ENCODE assay signal across 20 cellular contexts in the genomic region with DNA sequence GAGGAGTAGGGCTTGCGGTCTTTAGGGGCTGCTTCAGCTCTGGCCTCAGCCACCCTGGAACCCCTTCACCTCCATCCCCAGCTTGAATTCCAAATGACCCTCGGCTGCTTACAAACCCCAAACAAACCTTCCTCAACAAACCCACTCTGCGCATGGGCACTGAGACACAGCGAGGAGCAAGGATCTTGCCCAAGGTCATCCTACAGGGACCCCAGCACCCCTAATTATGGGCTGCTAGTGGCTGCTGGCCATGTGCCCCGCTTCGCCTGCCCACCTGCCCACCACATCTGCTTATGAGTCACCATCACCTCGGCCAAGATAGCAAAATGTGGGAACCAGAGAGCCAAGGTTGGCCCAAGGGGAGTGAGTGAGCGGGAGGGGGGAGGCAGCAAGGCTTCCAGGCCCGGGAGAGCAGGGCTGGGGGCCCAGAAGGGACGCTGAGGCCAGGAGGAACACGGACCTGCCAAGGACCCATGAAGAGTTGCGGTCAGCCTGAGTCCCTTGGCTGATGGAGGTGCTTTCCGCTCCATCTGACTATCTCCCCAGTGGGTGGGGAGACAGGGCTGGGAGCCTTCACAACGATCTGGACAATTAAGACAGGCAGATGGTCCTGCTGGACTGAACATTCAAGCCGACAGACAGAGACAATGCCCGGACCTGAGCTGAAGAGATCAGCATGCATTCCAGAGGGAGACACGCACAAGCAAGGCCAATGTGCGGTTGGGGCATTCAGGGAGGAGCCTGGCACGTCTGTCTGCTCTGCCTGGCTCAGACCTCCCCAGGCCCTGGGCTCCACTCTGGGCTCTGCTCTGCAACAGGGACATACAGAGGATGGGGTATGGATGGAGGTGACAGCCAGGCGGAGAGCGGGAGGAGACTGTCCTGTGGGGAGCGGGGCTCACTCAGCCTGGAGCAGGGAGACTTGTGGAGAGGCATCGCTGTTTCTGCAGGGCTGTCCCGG. TPM values are rescaled to one million over a fixed set of nuclear protein-coding genes. Genes with fewer than 3 reads are reported as not detected.
A peak's percentile ranks its signal among the peaks of the same experiment; 100 is the strongest.
DNase-seq lines count a peak whose midpoint lies in the region; ATAC-seq, FAIRE-seq and TF ChIP-seq lines count a peak whose summit lies in the region.
"Had no signal": no experiment of that assay in that cellular context is flagged by ENCODE, and none has a peak within 500 bp of the region (broad histone marks: within the 10 kb centered on the region; RNA-seq: fewer than 3 reads in every experiment).

No MANE protein-coding gene starts in this region.

- ATAC-seq in IMR-90 (ENCODE audit: low read depth) (peak; percentile 28; the same call in 1 of the 2 replicates), HepG2 (peak; percentile 5; the same call in 1 of the 3 replicates), GM21528 (IDR thresholded peaks at IDR 0.05; ENCODE audit: low FRiP score, unreplicated experiment) (no peak), HG03521 (IDR thresholded peaks at IDR 0.05; ENCODE audit: unreplicated experiment) (no peak)
- ATAC-seq: gastroesophageal sphincter, GM12878, Panc1 had no signal

- H3K79me1 ChIP-seq in IMR-90 (ENCODE audit: low read depth in 1 of 2, low read length in 2 of 2), result no peaks in the 10 kb centered on the region

- no peak overlapping the region for H2BK20ac ChIP-seq in IMR-90 (ENCODE audit: low read depth, low read length)

- TF ChIP-seq POLR2A in IMR-90 (IDR thresholded peaks at IDR 0.05; ENCODE audit: low read depth, low read length) (no peak), HepG2 (IDR thresholded peaks at IDR 0.05; ENCODE audit: insufficient read depth in 1 of 2, low read depth in 2 of 2, low read length in 2 of 2) (no peak)

- intact Hi-C loops in IMR-90 (cut with micrococcal nuclease) (no loop called here), HepG2 (cut with micrococcal nuclease; ENCODE audit: unreplicated experiment) (no loop called here)

- H3K9me3 ChIP-seq in IMR-90 (ENCODE audit: control insufficient read depth, insufficient read depth, low read length) (no peaks in the 10 kb centered on the region), HepG2 (ENCODE audit: low read length) (no peaks in the 10 kb centered on the region)
- H3K9me3 ChIP-seq: gastroesophageal sphincter, uterus had no signal

- 56% methylated on average over 12 of the region's 24 CpGs; no CpG with 5 or more reads in 1 of the 2 experiments for WGBS in IMR-90 (ENCODE audit: extremely low coverage in 2 of 2, insufficient read length in 1 of 2), 2 experiments
- 32% methylated on average over 17 of the region's 24 CpGs for WGBS in HepG2 (ENCODE audit: low lambda C conversion rate)

- DNase-seq in Daoy (ENCODE audit: low read depth), result peak; percentile 40
- DNase-seq in IMR-90, result peak; percentile 5
- DNase-seq in cardiac fibroblast (ENCODE audit: low read depth in 2 of 2), result peak; percentile 11 to 20
- no peak for DNase-seq in HepG2 (ENCODE audit: low spot score)
- no peak for DNase-seq in D721Med (ENCODE audit: insufficient read length, low spot score)
- no peak for DNase-seq in superior temporal gyrus (ENCODE audit: extremely low spot score)
- DNase-seq: activated CD4-positive, alpha-beta T cell treated with anti-CD3 and anti-CD28 coated beads, Interleukin-2, amount 10 ng/mL, durations not matched to agents 7 days and 5 days; activated naive CD4-positive, alpha-beta T cell; activated T-cell treated with anti-CD3 and anti-CD28 coated beads for 4 hours; anterior cingulate cortex; NCI-H1436 had no signal

- no peak overlapping the region for H2BK5ac ChIP-seq in IMR-90 (ENCODE audit: low read depth, low read length, poor library complexity, severe bottlenecking)

- H3K4me1 ChIP-seq in IMR-90 (ENCODE audit: control insufficient read depth, insufficient read depth, low read length), result no peaks in the 10 kb centered on the region
- H3K4me1 ChIP-seq in HepG2 (ENCODE audit: insufficient read depth, low read length), result peaks cover 15% of the 10 kb centered on the region
- H3K4me1 ChIP-seq: uterus had no signal

- H4K91ac ChIP-seq in IMR-90 (ENCODE audit: insufficient read depth, low read depth, low read length), result no peak overlapping the region

- no peak overlapping the region for H3K56ac ChIP-seq in IMR-90 (ENCODE audit: extremely low read depth, insufficient read depth, low read length)

- H3K23ac ChIP-seq in IMR-90 (ENCODE audit: low read depth, low read length), result no peak overlapping the region

- H4K5ac ChIP-seq in IMR-90 (ENCODE audit: low read depth, low read length), result no peak overlapping the region

- no peak overlapping the region for H2BK120ac ChIP-seq in IMR-90 (ENCODE audit: low read depth, low read length)

- H3K36me3 ChIP-seq in IMR-90 (ENCODE audit: control insufficient read depth, insufficient read depth, low read length), result no peaks in the 10 kb centered on the region
- H3K36me3 ChIP-seq in HepG2 (replicated peaks in 1 of 2; ENCODE audit: control insufficient read depth in 1 of 2, insufficient read depth in 2 of 2, low read length in 2 of 2), result no peaks in the 10 kb centered on the region
- H3K36me3 ChIP-seq: gastroesophageal sphincter, uterus had no signal

- CTCF ChIA-PET in IMR-90 (lab: Yijun Ruan, JAX) (no interaction called here), HepG2 (lab: Yijun Ruan, JAX; ENCODE audit: low intra/inter-chr PET ratio, low total read pairs) (no interaction called here)

- no peaks in the 10 kb centered on the region for H3K79me2 ChIP-seq in HepG2 (ENCODE audit: insufficient read depth, low read length)

- TF ChIP-seq RAD21 in IMR-90 (IDR thresholded peaks at IDR 0.05; ENCODE audit: low read length) (no peak), HepG2 (CRISPR knock-in tag; IDR thresholded peaks at IDR 0.05) (no peak)

- H3K9me1 ChIP-seq in IMR-90 (ENCODE audit: insufficient read depth, low read length), result no peaks in the 10 kb centered on the region

- FAIRE-seq in HepG2 (lab: Jason Lieb, UNC), result no peak
- no peak for FAIRE-seq in D721Med (lab: Jason Lieb, UNC)
- FAIRE-seq: endothelial cell of umbilical vein, G401.6, GM12878, HTR-8/SVneo had no signal

- no peak for TF ChIP-seq CTCF in IMR-90 (conservative IDR thresholded peaks at IDR 0.05; ENCODE audit: low read depth, low read length)
- TF ChIP-seq CTCF in cardiac fibroblast (IDR thresholded peaks at IDR 0.05; ENCODE audit: low read depth, low read length), result no peak
- no peak for TF ChIP-seq CTCF in HepG2 (CRISPR knock-in tag; IDR thresholded peaks at IDR 0.05)
- TF ChIP-seq CTCF in D721Med (IDR thresholded peaks at IDR 0.05; ENCODE audit: insufficient read depth, missing control alignments), result no peak

- H3K27ac ChIP-seq in IMR-90 (ENCODE audit: insufficient read depth, low read length), result no peak overlapping the region
- H3K27ac ChIP-seq in HepG2 (ENCODE audit: extremely low read length, insufficient read depth, low read length), result no peak overlapping the region
- H3K27ac ChIP-seq: gastroesophageal sphincter, uterus had no signal

- H2AFZ ChIP-seq in IMR-90 (replicated peaks; ENCODE audit: low read length, poor library complexity) (no peak overlapping the region), HepG2 (ENCODE audit: low read length) (no peak overlapping the region)

- dilution Hi-C loops in IMR-90 (cut with HindIII; ENCODE audit: low sequenced_read_pairs, unreplicated experiment), result no loop called here

- H4K20me1 ChIP-seq in IMR-90 (ENCODE audit: insufficient read depth, low read length) (no peaks in the 10 kb centered on the region), HepG2 (ENCODE audit: insufficient read depth, low read length) (no peaks in the 10 kb centered on the region; the same call in 1 of the 2 replicates)

- in situ Hi-C loops in IMR-90 (cut with MboI; ENCODE audit: low sequenced_read_pairs) (loop anchor here (25.0 kb wide), 1 partner anchor 664 kb away; a partner anchor contains a TSS), HepG2 (cut with HindIII; ENCODE audit: extremely low pct_ligation_motif_present, low pct_unique_long_range_greater_than_20kb) (no loop called here)

- no peak overlapping the region for H3K14ac ChIP-seq in IMR-90 (replicated peaks; ENCODE audit: low read depth, low read length)

- BruUV-seq in IMR-90 (replicated peaks; lab: Mats Ljungman, UMichigan) (no TSS peak), HepG2 (replicated peaks; lab: Mats Ljungman, UMichigan) (no TSS peak)

- H3K27me3 ChIP-seq in IMR-90 (ENCODE audit: control insufficient read depth, insufficient read depth, low read length), result peaks cover 40% of the 10 kb centered on the region
- peaks cover 1 to 18% of the 10 kb centered on the region in 2 experiments; a peak in 2 of 5 replicates for H3K27me3 ChIP-seq in HepG2 (ENCODE audit: control insufficient read depth in 1 of 2, insufficient read depth in 2 of 2, low read length in 2 of 2)
- H3K27me3 ChIP-seq: uterus had no signal

- no peak overlapping the region for H3K4me3 ChIP-seq in IMR-90 (ENCODE audit: insufficient read depth, low read depth, low read length)
- no peak overlapping the region for H3K4me3 ChIP-seq in cardiac fibroblast (replicated peaks in 1 of 2; ENCODE audit: low read depth in 2 of 2, low read length in 2 of 2)
- H3K4me3 ChIP-seq in HepG2 (replicated peaks in 1 of 3; ENCODE audit: insufficient read depth in 1 of 3, low read depth in 2 of 3, low read length in 3 of 3), result no peak overlapping the region
- H3K4me3 ChIP-seq: gastroesophageal sphincter, GM12878, uterus had no signal

- H3K9ac ChIP-seq in IMR-90 (ENCODE audit: low read depth, low read length), result no peak overlapping the region
- H3K9ac ChIP-seq in HepG2 (ENCODE audit: insufficient read depth, low read depth, low read length), result no peak overlapping the region

- H2BK15ac ChIP-seq in IMR-90 (ENCODE audit: low read depth, low read length), result no peak overlapping the region

- no peak overlapping the region for H3K4ac ChIP-seq in IMR-90 (ENCODE audit: low read depth, low read length)

- no peak overlapping the region for H2AK9ac ChIP-seq in IMR-90 (replicated peaks; ENCODE audit: low read depth, low read length, poor library complexity)

- no peak overlapping the region for H4K8ac ChIP-seq in IMR-90 (ENCODE audit: low read depth in 2 of 2, low read length in 2 of 2)

- no peak overlapping the region for H3K18ac ChIP-seq in IMR-90 (ENCODE audit: low read depth, low read length)

- POLR2A ChIA-PET in IMR-90 (lab: Charles Lee; ENCODE audit: unreplicated experiment) (no interaction called here), HepG2 (lab: Yijun Ruan, JAX) (no interaction called here)

- no peak overlapping the region for H2AK5ac ChIP-seq in IMR-90 (ENCODE audit: low read depth, low read length)

- TF ChIP-seq EP300 in HepG2 (IDR thresholded peaks at IDR 0.05; ENCODE audit: low read depth in 2 of 2, low read length in 2 of 2) (no peak), HepG2 (CRISPR knock-in tag; IDR thresholded peaks at IDR 0.05; ENCODE audit: borderline replicate concordance) (no peak)

- H3K4me2 ChIP-seq in IMR-90 (ENCODE audit: low read depth, low read length), result no peak overlapping the region
- no peak overlapping the region for H3K4me2 ChIP-seq in HepG2 (ENCODE audit: low read depth, low read length)

RNA-seq across cellular contexts. Expression of a gene that starts 10.8 kb away (rescaled TPM):
- total RNA-seq in Daoy (2014; rRNA removed; shearing (Covaris generic)), result not detected in 2 replicates
- total RNA-seq in IMR-90 (2012; rRNA removed), result under 0.01 TPM in 1 of 2 replicates, not detected in the other
- 0.05 and 0.17 TPM in 2 replicates for polyA plus RNA-seq in IMR-90 (2012; rRNA removed)
- 0.02 TPM in 1 of 2 replicates, not detected in the other for polyA plus RNA-seq in IMR-90 (2012; cell fraction: cytosol; rRNA removed)
- polyA plus RNA-seq in IMR-90 (2012; cell fraction: nucleus; rRNA removed; ENCODE audit: low replicate concordance), result 0.25 and 0.34 TPM in 2 replicates
- total RNA-seq in HepG2 (2016; rRNA removed; fragmentation: Illumina TruSeq; extraction: Trizol), result 0.08 and 0.24 TPM in 2 replicates
- 0.09 and 0.10 TPM in 2 replicates for total RNA-seq in HepG2 (2016; cell fraction: cytosol; rRNA removed; fragmentation: Illumina TruSeq; extraction: Trizol; ENCODE audit: low read depth)
- 0.26 TPM in 1 of 2 replicates, not detected in the other for total RNA-seq in HepG2 (2016; cell fraction: insoluble cytoplasmic fraction; rRNA removed; fragmentation: Illumina TruSeq; extraction: Trizol)
- 0.09 and 0.55 TPM in 2 replicates for total RNA-seq in HepG2 (2016; cell fraction: membrane; rRNA removed; fragmentation: Illumina TruSeq; extraction: Trizol)
- 0.25 and 0.53 TPM in 2 replicates for total RNA-seq in HepG2 (2016; cell fraction: nucleus; rRNA removed; fragmentation: Illumina TruSeq; extraction: Trizol)
- 0.11 and 0.14 TPM in 2 replicates for polyA plus RNA-seq in HepG2 (2011; rRNA removed)
- 0.01 and 0.03 TPM in 2 replicates for polyA plus RNA-seq in HepG2 (2011; cell fraction: cytosol; rRNA removed)
- 0.36 and 0.40 TPM in 2 replicates for polyA plus RNA-seq in HepG2 (2011; cell fraction: nucleus; rRNA removed)
- 0.12 TPM in 2 replicates for polyA plus RNA-seq in HepG2 (2012)
- polyA plus RNA-seq in HepG2 (2016; cell fraction: cytosol; fragmentation: Illumina TruSeq; extraction: Trizol; ENCODE audit: low read depth), result 0.02 and 0.08 TPM in 2 replicates
- not detected in 2 replicates for polyA plus RNA-seq in HepG2 (2016; cell fraction: insoluble cytoplasmic fraction; fragmentation: Illumina TruSeq; extraction: Trizol; ENCODE audit: low read depth)
- 0.14 and 0.16 TPM in 2 replicates for polyA plus RNA-seq in HepG2 (2016; cell fraction: membrane; fragmentation: Illumina TruSeq; extraction: Trizol; ENCODE audit: low read depth)
- 0.56 and 0.57 TPM in 2 replicates for polyA plus RNA-seq in HepG2 (2016; cell fraction: nucleus; fragmentation: Illumina TruSeq; extraction: Trizol; ENCODE audit: insufficient read depth, low read depth)
- 0.04 and 0.58 TPM in 2 replicates for polyA minus RNA-seq in HepG2 (2011; rRNA and poly(A)+ RNA removed; ENCODE audit: low replicate concordance)
- not detected in 2 replicates for polyA minus RNA-seq in HepG2 (2011; cell fraction: cytosol; rRNA and poly(A)+ RNA removed)
- 0.12 and 0.26 TPM in 2 replicates for polyA minus RNA-seq in HepG2 (2011; cell fraction: nucleus; rRNA and poly(A)+ RNA removed)
- total RNA-seq: endothelial cell of umbilical vein, GM12878 had no signal
- polyA plus RNA-seq: endothelial cell of umbilical vein, GM12878 had no signal

Comparison
In these comparisons a context has a peak if more than half of its experiments do, and no peak if none do; other contexts are left out.
1. DNase-seq: peak in Daoy (single experiment), IMR-90 (single experiment) and cardiac fibroblast (2 of 2); none in HepG2 (single experiment), D721Med (single experiment) and superior temporal gyrus (single experiment).
2. ATAC-seq: peak in IMR-90 (single experiment) and HepG2 (single experiment); none in GM21528 (single experiment) and HG03521 (single experiment).